Comparison of ENCODE assay signal across 11 cellular contexts in the genomic region with DNA sequence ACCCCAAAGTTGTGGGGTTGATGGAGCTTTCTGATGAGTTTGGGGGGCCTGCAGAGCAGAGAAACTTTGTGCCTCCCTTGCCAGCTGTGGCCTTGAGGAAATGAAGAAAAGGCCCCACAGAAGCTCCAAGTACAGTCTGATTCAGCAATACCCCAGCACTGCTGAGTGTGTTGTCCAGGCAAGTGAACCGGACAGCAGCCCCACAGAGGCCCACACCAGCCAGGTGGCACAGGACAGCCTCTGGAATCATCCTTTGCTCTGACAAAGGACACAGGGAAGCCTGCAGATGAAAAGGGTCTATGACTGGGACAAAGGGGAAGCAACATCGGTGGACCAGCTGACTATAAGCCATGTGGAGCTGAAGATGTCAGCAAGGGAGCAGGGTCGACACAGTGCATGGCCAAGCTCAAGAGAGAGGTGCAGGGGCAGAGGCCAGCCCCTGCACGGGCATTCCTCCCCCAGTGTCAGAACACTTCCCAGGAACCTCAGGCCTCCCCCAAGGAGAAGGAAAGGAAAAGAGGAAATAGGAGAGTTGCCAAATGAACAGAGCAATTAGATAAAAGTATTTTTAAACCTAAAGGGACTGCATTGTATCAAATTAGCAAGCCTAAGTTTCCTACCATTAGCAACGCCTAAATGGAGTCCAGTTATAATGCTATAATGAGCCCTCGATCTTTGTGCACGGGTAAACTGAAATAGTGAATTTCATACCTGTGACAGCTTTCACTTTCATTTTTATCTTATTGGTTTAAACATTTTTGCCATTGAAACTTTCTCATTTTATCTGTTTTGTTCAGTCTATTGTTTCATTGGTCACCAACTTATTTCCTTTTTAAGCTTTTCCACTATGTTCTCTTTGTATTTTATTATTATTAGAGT. TPM values are rescaled to one million over a fixed set of nuclear protein-coding genes. Genes with fewer than 3 reads are reported as not detected.
A peak's percentile ranks its signal among the peaks of the same experiment; 100 is the strongest.
DNase-seq lines count a peak whose midpoint lies in the region; ATAC-seq and TF ChIP-seq lines count a peak whose summit lies in the region.
"Had no signal": no experiment of that assay in that cellular context is flagged by ENCODE, and none has a peak within 500 bp of the region (broad histone marks: within the 10 kb centered on the region; RNA-seq: fewer than 3 reads in every experiment).

No MANE protein-coding gene starts in this region.

- TF ChIP-seq CTCF in HFFc6 (IDR thresholded peaks at IDR 0.05) (no peak), natural killer cell (IDR thresholded peaks at IDR 0.05) (no peak), ovary (IDR thresholded peaks at IDR 0.05) (no peak)

- H3K4me1 ChIP-seq in CD8-positive, alpha-beta memory T cell (ENCODE audit: insufficient read depth, low read length): peaks cover 7% of the 10 kb centered on the region
- H3K4me1 ChIP-seq in ovary (ENCODE audit: insufficient read depth): peaks cover 6% of the 10 kb centered on the region
- H3K4me1 ChIP-seq: right lobe of liver had no signal

- no peaks in the 10 kb centered on the region for H3K36me3 ChIP-seq in CD8-positive, alpha-beta memory T cell (ENCODE audit: insufficient read depth, low read length)
- H3K36me3 ChIP-seq in ovary: no peaks in the 10 kb centered on the region
- H3K36me3 ChIP-seq: MG63, right lobe of liver had no signal

- H3K27ac Mint-ChIP-seq in CD8-positive, alpha-beta memory T cell: peak overlapping the region; percentile 71 to 98 (median 94)
- H3K27ac Mint-ChIP-seq in HFFc6 (no peak overlapping the region), natural killer cell (peak overlapping the region; percentile 86 to 96)
- H3K27ac Mint-ChIP-seq in activated naive CD8-positive, alpha-beta T cell treated with anti-CD3 and anti-CD28 coated beads for 36 hours: peak overlapping the region; percentile 85

- peak overlapping the region; percentile 77 to 94 (median 89) for H3K4me3 Mint-ChIP-seq in CD8-positive, alpha-beta memory T cell
- H3K4me3 Mint-ChIP-seq in HFFc6 (peak overlapping the region; percentile 15; the same call in 1 of the 2 replicates), natural killer cell (peak overlapping the region; percentile 88)
- peak overlapping the region; percentile 67 for H3K4me3 Mint-ChIP-seq in activated naive CD8-positive, alpha-beta T cell treated with anti-CD3 and anti-CD28 coated beads for 36 hours

- POLR2A ChIA-PET in CD8-positive, alpha-beta memory T cell (lab: Charles Lee): interaction anchor here (1.4 kb wide), 1 partner anchor 45 kb away, joined by 3 read pairs; no protein-coding TSS in a partner anchor

- peak overlapping the region; percentile 48 for H3K4me3 ChIP-seq in CD8-positive, alpha-beta memory T cell (ENCODE audit: low read length)
- no peak overlapping the region for H3K4me3 ChIP-seq in ovary
- H3K4me3 ChIP-seq: MG63 had no signal

- CTCF ChIA-PET in CD8-positive, alpha-beta memory T cell (lab: Charles Lee): interaction anchor here (1.3 to 1.4 kb wide), 2 partner anchors 37 to 45 kb away, joined by 3 read pairs; no protein-coding TSS in a partner anchor

- TF ChIP-seq EP300 in ovary (IDR thresholded peaks at IDR 0.05): no peak

- TF ChIP-seq POLR2A in ovary (IDR thresholded peaks at IDR 0.05): no peak

- no peaks in the 10 kb centered on the region for H3K27me3 ChIP-seq in CD8-positive, alpha-beta memory T cell (ENCODE audit: insufficient read depth, low read length, poor library complexity, severe bottlenecking)
- H3K27me3 ChIP-seq in ovary: no peaks in the 10 kb centered on the region
- H3K27me3 ChIP-seq: MG63, right lobe of liver had no signal

- no peaks in the 10 kb centered on the region for H3K9me3 Mint-ChIP-seq in CD8-positive, alpha-beta memory T cell
- H3K9me3 Mint-ChIP-seq in HFFc6: no peaks in the 10 kb centered on the region
- H3K9me3 Mint-ChIP-seq in activated naive CD8-positive, alpha-beta T cell treated with anti-CD3 and anti-CD28 coated beads for 36 hours: no peaks in the 10 kb centered on the region
- no peaks in the 10 kb centered on the region for H3K9me3 Mint-ChIP-seq in natural killer cell

- intact Hi-C loops in natural killer cell (cut with micrococcal nuclease) (no loop called here), ovary (cut with DNase I) (no loop called here)

- H3K36me3 Mint-ChIP-seq in CD8-positive, alpha-beta memory T cell: no peaks in the 10 kb centered on the region
- H3K36me3 Mint-ChIP-seq in HFFc6 (ENCODE audit: low read depth) (no peaks in the 10 kb centered on the region), natural killer cell (no peaks in the 10 kb centered on the region)
- H3K36me3 Mint-ChIP-seq in activated naive CD8-positive, alpha-beta T cell treated with anti-CD3 and anti-CD28 coated beads for 36 hours: peaks cover 2% of the 10 kb centered on the region

- peaks cover 0 to 2% of the 10 kb centered on the region in 2 donors for H3K27me3 Mint-ChIP-seq in CD8-positive, alpha-beta memory T cell
- H3K27me3 Mint-ChIP-seq in HFFc6 (ENCODE audit: insufficient read depth) (peaks cover 7% of the 10 kb centered on the region), natural killer cell (ENCODE audit: low read depth in 2 of 2) (no peaks in the 10 kb centered on the region)
- H3K27me3 Mint-ChIP-seq in activated naive CD8-positive, alpha-beta T cell treated with anti-CD3 and anti-CD28 coated beads for 36 hours: no peaks in the 10 kb centered on the region

- 24 to 42% (median 30%) methylated on average over 7 of the region's 7 CpGs for WGBS in ovary, 3 donors

- H3K4me1 Mint-ChIP-seq in CD8-positive, alpha-beta memory T cell: peaks cover 13 to 25% (median 21%) of the 10 kb centered on the region in 3 donors
- peaks cover 5% of the 10 kb centered on the region; the same call in 1 of the 2 replicates for H3K4me1 Mint-ChIP-seq in HFFc6 (ENCODE audit: low read depth)
- peaks cover 10% of the 10 kb centered on the region for H3K4me1 Mint-ChIP-seq in activated naive CD8-positive, alpha-beta T cell treated with anti-CD3 and anti-CD28 coated beads for 36 hours
- H3K4me1 Mint-ChIP-seq in natural killer cell: peaks cover 20 to 27% of the 10 kb centered on the region in 2 donors

- no peak overlapping the region for H3K27ac ChIP-seq in CD8-positive, alpha-beta memory T cell (ENCODE audit: low read depth, low read length)
- no peak overlapping the region for H3K27ac ChIP-seq in ovary
- H3K27ac ChIP-seq: right lobe of liver had no signal

- no peaks in the 10 kb centered on the region for H3K9me3 ChIP-seq in CD8-positive, alpha-beta memory T cell (ENCODE audit: low read length)
- no peaks in the 10 kb centered on the region for H3K9me3 ChIP-seq in ovary
- H3K9me3 ChIP-seq: MG63, right lobe of liver had no signal

- peak in 1 of 5 donors; percentile 7 for DNase-seq in CD8-positive, alpha-beta memory T cell
- DNase-seq in HFFc6 (no peak), natural killer cell (no peak), CD1c-positive myeloid dendritic cell (ENCODE audit: extremely low spot score) (no peak), ovary (no peak), SKM-1 (lab: John Stamatoyannopoulos, UW; ENCODE audit: unreplicated experiment) (no peak), DMS79 treated with DMSO at 0.1 percent for 48 hours (lab: John Stamatoyannopoulos, UW) (no peak)
- DNase-seq in activated naive CD8-positive, alpha-beta T cell treated with anti-CD3 and anti-CD28 coated beads for 36 hours: no peak
- DNase-seq: MG63; right lobe of liver; stimulated activated naive CD4-positive, alpha-beta T cell had no signal

- ATAC-seq in natural killer cell: peak; percentile 48 to 77 (median 52)

RNA-seq across cellular contexts. Expression of a gene that starts 46.3 kb away (rescaled TPM):
- 1 to 10 TPM in 1 of 2 experiments, under 1 TPM in 1; 0.66 to 1.4 TPM for total RNA-seq in CD8-positive, alpha-beta memory T cell
- polyA plus RNA-seq in CD8-positive, alpha-beta memory T cell: 50.8 TPM
- not detected for total RNA-seq in HFFc6 (2021; fragmentation: NEBNext Ultra II Directional; extraction: Animal tissue kit (Norgen Biotek cat#: 25700))
- not detected for total RNA-seq in activated naive CD8-positive, alpha-beta T cell treated with anti-CD3 and anti-CD28 coated beads for 36 hours
- 100 to 1,000 TPM; 106 to 140 (median 112) TPM for total RNA-seq in natural killer cell
- 1 to 10 TPM in 1 of 7 donors, under 1 TPM in 6; 0.10 to 1.0 (median 0.52) TPM for total RNA-seq in ovary
- 1 to 10 TPM in 1 of 2 donors, under 1 TPM in 1; 0.17 to 1.8 TPM for polyA plus RNA-seq in ovary

Comparison
In these comparisons a context has a peak if more than half of its experiments do, and no peak if none do; other contexts are left out.
1. H3K4me3 Mint-ChIP-seq: peak in every context shown above with its lines; median percentile 89 in CD8-positive, alpha-beta memory T cell; 88 in natural killer cell; 67 in activated naive CD8-positive, alpha-beta T cell treated with anti-CD3 and anti-CD28 coated beads for 36 hours; 15 in HFFc6.
2. RNA of a gene that starts 46.3 kb away (total RNA-seq): 106 to 140 TPM in natural killer cell; 0.66 to 1.4 TPM in CD8-positive, alpha-beta memory T cell, 0.10 to 1.0 TPM in ovary, not detected in activated naive CD8-positive, alpha-beta T cell treated with anti-CD3 and anti-CD28 coated beads for 36 hours and not detected in HFFc6; every median in the first group is over 10 times any median in the second.